ENCODE assay signal across 15 cellular contexts in the genomic region with DNA sequence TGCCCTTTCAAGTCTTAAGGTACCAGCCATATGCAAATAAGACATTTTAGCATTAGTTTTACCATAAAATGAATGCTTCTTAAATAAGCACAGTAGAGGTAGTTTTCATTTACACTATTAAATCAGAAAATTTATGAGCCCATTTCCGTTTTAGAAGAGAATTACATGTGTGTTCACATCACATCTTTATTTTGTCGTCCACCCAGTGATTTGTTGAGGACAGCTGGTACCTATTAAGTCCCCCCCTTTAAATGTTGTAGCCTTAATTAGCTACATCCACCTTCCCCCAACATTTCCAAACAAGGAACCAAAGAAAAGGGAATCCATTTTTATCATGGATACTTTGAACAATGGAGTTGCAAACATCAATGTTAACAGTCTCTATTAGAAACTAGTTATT. TPM values are rescaled to one million over a fixed set of nuclear protein-coding genes. Genes with fewer than 3 reads are reported as not detected.
DNase-seq lines count a peak whose midpoint lies in the region; ATAC-seq and TF ChIP-seq lines count a peak whose summit lies in the region.
"Had no signal": no experiment of that assay in that cellular context is flagged by ENCODE, and none has a peak within 500 bp of the region (broad histone marks: within the 10 kb centered on the region; RNA-seq: fewer than 3 reads in every experiment).

No MANE protein-coding gene starts in this region.

- H3K9me3 ChIP-seq in HCT116 (ENCODE audit: control insufficient read depth in 1 of 2, insufficient read depth in 1 of 2, low read depth in 1 of 2, low read length in 2 of 2), result no peaks in the 10 kb centered on the region
- H3K9me3 ChIP-seq in mammary epithelial cell (replicated peaks; ENCODE audit: insufficient read depth, low read length), result no peaks in the 10 kb centered on the region

- CTCF ChIA-PET in HCT116 (lab: Charles Lee) (no interaction called here), mammary epithelial cell (lab: Charles Lee; ENCODE audit: low non-redundant PET) (no interaction called here)

- H4K20me1 ChIP-seq in HCT116 (ENCODE audit: insufficient read depth) (no peaks in the 10 kb centered on the region), mammary epithelial cell (ENCODE audit: insufficient read depth, low read length) (no peaks in the 10 kb centered on the region)

- peak overlapping the region; percentile 72 for H3K4me3 Mint-ChIP-seq in neural crest cell
- H3K4me3 Mint-ChIP-seq: IgD-negative memory B cell had no signal

- in situ Hi-C loops in mammary epithelial cell (cut with MboI; ENCODE audit: low sequenced_read_pairs in 2 of 2), result no loop called here

- WGBS in mammary epithelial cell (ENCODE audit: low coverage, missing lambda C conversion rate), result 67% methylated on average over 2 of the region's 2 CpGs

- no peaks in the 10 kb centered on the region for H3K9me3 Mint-ChIP-seq in neural crest cell
- H3K9me3 Mint-ChIP-seq: H9 had no signal

- RAD21 ChIA-PET in HCT116 (lab: Charles Lee; ENCODE audit: low non-redundant PET in 1 of 2, low total read pairs in 2 of 2, uncharacterized antibody in 2 of 2, unreplicated experiment in 2 of 2), result no interaction called here

- dilution Hi-C loops in mammary epithelial cell (cut with HindIII; ENCODE audit: low sequenced_read_pairs), result no loop called here

- no peaks in the 10 kb centered on the region for H3K27me3 ChIP-seq in HCT116 (ENCODE audit: insufficient read depth, low read length)
- no peaks in the 10 kb centered on the region for H3K27me3 ChIP-seq in mammary epithelial cell (ENCODE audit: insufficient read depth, low read length)

- BruUV-seq in HCT116 (replicated peaks; lab: Mats Ljungman, UMichigan) (no TSS peak), mammary epithelial cell (replicated peaks; lab: Mats Ljungman, UMichigan) (no TSS peak)

- no peak for ATAC-seq in HCT116
- ATAC-seq: GM12878 had no signal

- intact Hi-C loops in HCT116 (cut with micrococcal nuclease), result no loop called here
- intact Hi-C loops in mammary epithelial cell (cut with micrococcal nuclease), result no loop called here

- POLR2A ChIA-PET in HCT116 (lab: Charles Lee), result no interaction called here

- no peaks in the 10 kb centered on the region for H3K36me3 Mint-ChIP-seq in neural crest cell (ENCODE audit: low read depth)
- H3K36me3 Mint-ChIP-seq: IgD-negative memory B cell had no signal

- H3K27me3 Mint-ChIP-seq in neural crest cell (ENCODE audit: low read depth), result no peaks in the 10 kb centered on the region

- H3K4me2 ChIP-seq in HCT116 (ENCODE audit: low read length), result peak overlapping the region; percentile 57; the same call in 1 of the 2 replicates
- peak overlapping the region; percentile 34 for H3K4me2 ChIP-seq in mammary epithelial cell (ENCODE audit: insufficient read depth, low read depth, low read length)

- H3K4me3 ChIP-seq in HCT116 (replicated peaks in 1 of 2; ENCODE audit: low read depth in 1 of 2, low read length in 2 of 2) (no peak overlapping the region), mammary epithelial cell (replicated peaks in 1 of 3; ENCODE audit: insufficient read depth in 1 of 3, low read depth in 2 of 3, low read length in 3 of 3) (no peak overlapping the region)
- H3K4me3 ChIP-seq: GM12878 had no signal

- no peak for TF ChIP-seq POLR2A in HCT116 (IDR thresholded peaks at IDR 0.05; ENCODE audit: borderline replicate concordance, extremely low read depth, insufficient read depth, insufficient read length)

- H2AFZ ChIP-seq in HCT116 (ENCODE audit: low read depth, low read length, poor library complexity, severe bottlenecking) (no peak overlapping the region), mammary epithelial cell (ENCODE audit: low read depth, low read length) (no peak overlapping the region)

- no peak overlapping the region for H3K9ac ChIP-seq in HCT116 (ENCODE audit: low read length)
- H3K9ac ChIP-seq in mammary epithelial cell (ENCODE audit: insufficient read depth, low read length), result no peak overlapping the region

- H3K27ac ChIP-seq in HCT116 (ENCODE audit: low read depth, low read length) (no peak overlapping the region), mammary epithelial cell (ENCODE audit: insufficient read depth, low read depth, low read length) (no peak overlapping the region)

- H3K36me3 ChIP-seq in HCT116 (ENCODE audit: control insufficient read depth in 1 of 2, insufficient read depth in 2 of 2, low read length in 2 of 2) (no peaks in the 10 kb centered on the region), mammary epithelial cell (ENCODE audit: insufficient read depth, low read length) (no peaks in the 10 kb centered on the region)

- TF ChIP-seq RAD21 in HCT116 (IDR thresholded peaks at IDR 0.05; ENCODE audit: low read depth), result no peak

- peaks cover 90% of the 10 kb centered on the region for H3K4me1 Mint-ChIP-seq in neural crest cell

- H3K9me2 ChIP-seq in HCT116 (ENCODE audit: insufficient read depth), result no peaks in the 10 kb centered on the region

- H3K4me1 ChIP-seq in HCT116 (ENCODE audit: control insufficient read depth in 1 of 2, insufficient read depth in 2 of 2, low read length in 2 of 2) (peaks cover 20 to 21% of the 10 kb centered on the region in 2 experiments), mammary epithelial cell (ENCODE audit: insufficient read depth, low read length) (peaks cover 30% of the 10 kb centered on the region)

- no peak overlapping the region for H3K27ac Mint-ChIP-seq in neural crest cell (ENCODE audit: unreplicated experiment)
- H3K27ac Mint-ChIP-seq: IgD-negative memory B cell had no signal

- no peaks in the 10 kb centered on the region for H3K79me2 ChIP-seq in HCT116 (ENCODE audit: insufficient read depth, low read length)
- H3K79me2 ChIP-seq in mammary epithelial cell (ENCODE audit: insufficient read depth, low read length), result peaks cover 5% of the 10 kb centered on the region

- DNase-seq in HCT116 (ENCODE audit: low read depth, low spot score) (no peak), NCI-H1417 treated with DMSO at 0.1 percent for 48 hours (lab: John Stamatoyannopoulos, UW) (peak; percentile 34), mammary epithelial cell (no peak), neural crest cell (ENCODE audit: low read depth, low spot score) (no peak), cerebellum (ENCODE audit: low spot score) (no peak), NCI-H187 treated with DMSO at 0.1 percent for 48 hours (lab: John Stamatoyannopoulos, UW) (no peak)
- DNase-seq in activated CD4-positive, alpha-beta T cell treated with anti-CD3 and anti-CD28 coated beads, Interleukin-2, amount 50 U/mL, for 48 hours, result no peak
- DNase-seq: C1 segment of cervical spinal cord, H9, NCI-H1694 treated with DMSO at 0.1 percent for 48 hours, NCI-H446, NCI-H748 treated with DMSO at 0.1 percent for 48 hours, SHP77 treated with DMSO at 0.1 percent for 48 hours had no signal

- TF ChIP-seq CTCF in HCT116 (IDR thresholded peaks at IDR 0.05 in 2 of 3, conservative IDR thresholded peaks at IDR 0.05 in 1 of 3; ENCODE audit: borderline replicate concordance in 1 of 3, insufficient read depth in 1 of 3, low read depth in 2 of 3, low read length in 2 of 3) (no peak), mammary epithelial cell (conservative IDR thresholded peaks at IDR 0.05 in 1 of 2, IDR thresholded peaks at IDR 0.05 in 1 of 2; ENCODE audit: extremely low read depth in 1 of 2, insufficient read depth in 1 of 2, low read depth in 1 of 2, low read length in 2 of 2) (no peak), neural crest cell (conservative IDR thresholded peaks at IDR 0.05) (no peak)

TF ChIP-seq in HCT116, 20 proteins besides CTCF, POLR2A, EP300 and RAD21 (continues in another document):
- no peak for TF ChIP-seq REST (IDR thresholded peaks at IDR 0.05; ENCODE audit: low read depth)
- no peak for TF ChIP-seq EGR1 (IDR thresholded peaks at IDR 0.05; ENCODE audit: low read depth)
- TF ChIP-seq, protein P1, sequence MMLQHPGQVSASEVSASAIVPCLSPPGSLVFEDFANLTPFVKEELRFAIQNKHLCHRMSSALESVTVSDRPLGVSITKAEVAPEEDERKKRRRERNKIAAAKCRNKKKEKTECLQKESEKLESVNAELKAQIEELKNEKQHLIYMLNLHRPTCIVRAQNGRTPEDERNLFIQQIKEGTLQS (IDR thresholded peaks at IDR 0.05), result no peak
- TF ChIP-seq SRF (IDR thresholded peaks at IDR 0.05; ENCODE audit: low read depth), result no peak
- TF ChIP-seq EZH2phosphoT487 (IDR thresholded peaks at IDR 0.05; ENCODE audit: borderline replicate concordance), result no peak

RNA-seq across cellular contexts. Expression of gene IL17RD, which starts 6.8 kb away (rescaled TPM):
- total RNA-seq in HCT116 (2021; ENCODE audit: unreplicated experiment) (12.3 TPM), mammary epithelial cell (10 to 100 TPM in 1 of 2 donors, 1 to 10 TPM in 1; 9.8 to 40.2 TPM), neural crest cell (51.9 and 52.1 TPM in 2 replicates), cerebellum (29.3 TPM)
- polyA plus RNA-seq in HCT116 (2012), result 3.2 and 4.1 TPM in 2 replicates
- 5.4 TPM for polyA plus RNA-seq in mammary epithelial cell
- 16.3 TPM for polyA minus RNA-seq in mammary epithelial cell
- polyA plus RNA-seq: IgD-negative memory B cell had no signal

RNA-seq across cellular contexts. Expression of gene HESX1, which starts 41.5 kb away (rescaled TPM):
- total RNA-seq in HCT116 (2021; ENCODE audit: unreplicated experiment) (2.1 TPM), mammary epithelial cell (under 1 TPM; 0.67 to 0.68 TPM), neural crest cell (0.98 and 1.7 TPM in 2 replicates), cerebellum (0.27 TPM)
- 0.80 and 2.5 TPM in 2 replicates for polyA plus RNA-seq in HCT116 (2012)
- 0.31 TPM for polyA plus RNA-seq in mammary epithelial cell
- not detected for polyA minus RNA-seq in mammary epithelial cell
